ENCODE assay signal across 10 cellular contexts in the genomic region with DNA sequence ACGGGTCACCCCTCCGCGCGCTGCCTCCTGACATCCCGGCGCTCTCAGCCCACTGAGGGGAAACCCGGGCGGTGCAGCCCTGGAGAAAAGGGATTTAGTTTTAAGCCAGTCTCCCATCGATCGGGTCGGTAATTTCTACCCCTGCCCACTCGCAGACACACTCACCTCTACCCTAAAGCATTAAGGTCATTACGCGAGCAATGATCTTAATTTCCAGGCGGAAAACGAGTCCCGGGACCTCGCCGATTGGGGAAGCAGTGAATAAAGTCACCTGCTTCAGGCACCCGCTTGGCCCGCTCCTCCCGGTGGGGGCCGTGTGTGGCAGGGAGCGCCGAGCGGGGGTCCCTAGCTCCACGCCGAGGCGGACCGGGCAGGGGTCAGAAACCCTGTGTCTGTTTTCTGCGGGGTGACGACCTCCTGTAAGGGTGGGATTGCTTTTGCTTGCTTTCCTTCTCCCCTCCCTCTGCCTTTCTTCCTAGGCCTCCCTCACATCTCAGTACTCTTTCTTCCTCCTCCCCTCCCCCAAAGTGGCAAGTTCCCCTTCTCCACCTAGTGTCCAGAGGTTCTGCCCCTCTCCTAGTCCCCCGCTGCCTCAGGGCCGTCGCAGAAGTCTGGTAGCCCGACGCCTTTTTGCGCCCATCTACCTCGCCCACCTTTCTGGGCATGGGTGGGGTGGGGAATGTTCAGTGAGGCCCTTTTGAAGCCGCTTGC.
DNase-seq lines count a peak whose midpoint lies in the region; ATAC-seq and TF ChIP-seq lines count a peak whose summit lies in the region.
"Had no signal": no experiment of that assay in that cellular context is flagged by ENCODE, and none has a peak within 500 bp of the region (broad histone marks: within the 10 kb centered on the region; RNA-seq: fewer than 3 reads in every experiment).

No MANE protein-coding gene starts in this region.

- H3K4me3 ChIP-seq in endodermal cell (ENCODE audit: low read length) (peak overlapping the region; percentile 77), mucosa of stomach (ENCODE audit: low read length) (peak overlapping the region; percentile 92), upper lobe of right lung (peak overlapping the region; percentile 55)

- intact Hi-C loops in upper lobe of right lung (cut with DNase I), result loop anchor here (5.0 kb wide), 1 partner anchor 140 kb away; a partner anchor contains a TSS

- peaks cover 67% of the 10 kb centered on the region for H3K27me3 ChIP-seq in endodermal cell (ENCODE audit: control insufficient read depth, insufficient read depth, low read length, poor library complexity, severe bottlenecking)
- peaks cover 26% of the 10 kb centered on the region for H3K27me3 ChIP-seq in mucosa of stomach (ENCODE audit: control insufficient read depth, insufficient read depth, low read length)
- peaks cover 86% of the 10 kb centered on the region for H3K27me3 ChIP-seq in upper lobe of right lung

- peak overlapping the region; percentile 97 for H3K27ac ChIP-seq in endodermal cell (ENCODE audit: low read depth, low read length)
- H3K27ac ChIP-seq in upper lobe of right lung, result peak overlapping the region; percentile 90

- no peak overlapping the region for H3K27ac Mint-ChIP-seq in activated naive CD4-positive, alpha-beta T cell treated with anti-CD3 and anti-CD28 coated beads, Interleukin-2, amount 50 U/mL, for 24 hours
- no peak overlapping the region for H3K27ac Mint-ChIP-seq in endodermal cell
- H3K27ac Mint-ChIP-seq: CD4-positive, CD25-positive, alpha-beta regulatory T cell had no signal

- 0 to 1% methylated on average over 2 to 40 of the region's 40 CpGs for WGBS in endodermal cell (ENCODE audit: insufficient coverage in 1 of 2, insufficient read length in 1 of 2), 2 experiments

- peaks cover 40% of the 10 kb centered on the region for H3K27me3 Mint-ChIP-seq in activated naive CD4-positive, alpha-beta T cell treated with anti-CD3 and anti-CD28 coated beads, Interleukin-2, amount 50 U/mL, for 24 hours
- peaks cover 10% of the 10 kb centered on the region for H3K27me3 Mint-ChIP-seq in endodermal cell (ENCODE audit: insufficient read depth)

- H3K9me3 Mint-ChIP-seq in activated naive CD4-positive, alpha-beta T cell treated with anti-CD3 and anti-CD28 coated beads, Interleukin-2, amount 50 U/mL, for 24 hours, result no peaks in the 10 kb centered on the region
- H3K9me3 Mint-ChIP-seq in endodermal cell, result no peaks in the 10 kb centered on the region

- no peak for DNase-seq in activated naive CD4-positive, alpha-beta T cell (lab: John Stamatoyannopoulos, UW)
- peak; percentile 79 for DNase-seq in endodermal cell
- no peak for DNase-seq in upper lobe of right lung
- DNase-seq in activated CD4-positive, CD25-positive, alpha-beta regulatory T cell treated with anti-CD3 and anti-CD28 coated beads, Interleukin-2, amount 50 U/mL, for 72 hours, result no peak
- DNase-seq: CD4-positive, CD25-positive, alpha-beta regulatory T cell; SW 1271 had no signal

- H3K36me3 ChIP-seq in endodermal cell (ENCODE audit: control insufficient read depth, insufficient read depth, low read length) (no peaks in the 10 kb centered on the region), mucosa of stomach (ENCODE audit: control insufficient read depth, insufficient read depth, low read length) (no peaks in the 10 kb centered on the region), upper lobe of right lung (no peaks in the 10 kb centered on the region)

- H3K9ac ChIP-seq in endodermal cell (ENCODE audit: extremely low read depth, low read length, poor library complexity, severe bottlenecking), result no peak overlapping the region
- peak overlapping the region; percentile 90 for H3K9ac ChIP-seq in mucosa of stomach (ENCODE audit: low read length)

- H3K9me3 ChIP-seq in endodermal cell (ENCODE audit: control insufficient read depth, low read length) (no peaks in the 10 kb centered on the region), mucosa of stomach (ENCODE audit: control insufficient read depth, low read length) (no peaks in the 10 kb centered on the region), upper lobe of right lung (no peaks in the 10 kb centered on the region)

- no peaks in the 10 kb centered on the region for H3K36me3 Mint-ChIP-seq in activated naive CD4-positive, alpha-beta T cell treated with anti-CD3 and anti-CD28 coated beads, Interleukin-2, amount 50 U/mL, for 24 hours
- no peaks in the 10 kb centered on the region for H3K36me3 Mint-ChIP-seq in endodermal cell (ENCODE audit: low read depth)
- H3K36me3 Mint-ChIP-seq: CD4-positive, CD25-positive, alpha-beta regulatory T cell had no signal

- H3K4me1 Mint-ChIP-seq in activated naive CD4-positive, alpha-beta T cell treated with anti-CD3 and anti-CD28 coated beads, Interleukin-2, amount 50 U/mL, for 24 hours, result peaks cover 14% of the 10 kb centered on the region
- peaks cover 33% of the 10 kb centered on the region for H3K4me1 Mint-ChIP-seq in endodermal cell

- ATAC-seq in upper lobe of right lung, result no peak
- no peak for ATAC-seq in GM21515 (IDR thresholded peaks at IDR 0.05; ENCODE audit: unreplicated experiment)
- no peak for ATAC-seq in HG03439 (IDR thresholded peaks at IDR 0.05; ENCODE audit: unreplicated experiment)

- H3K4me3 Mint-ChIP-seq in activated naive CD4-positive, alpha-beta T cell treated with anti-CD3 and anti-CD28 coated beads, Interleukin-2, amount 50 U/mL, for 24 hours, result peak overlapping the region; percentile 15
- H3K4me3 Mint-ChIP-seq in endodermal cell, result peak overlapping the region; percentile 59
- H3K4me3 Mint-ChIP-seq: CD4-positive, CD25-positive, alpha-beta regulatory T cell had no signal

- TF ChIP-seq CTCF in endodermal cell (conservative IDR thresholded peaks at IDR 0.05) (no peak), upper lobe of right lung (IDR thresholded peaks at IDR 0.05) (no peak)

- peaks cover 2% of the 10 kb centered on the region for H3K4me1 ChIP-seq in endodermal cell (ENCODE audit: control insufficient read depth, insufficient read depth, low read length)
- peaks cover 40% of the 10 kb centered on the region for H3K4me1 ChIP-seq in mucosa of stomach (ENCODE audit: control insufficient read depth, insufficient read depth, low read length)
- H3K4me1 ChIP-seq in upper lobe of right lung, result peaks cover 27% of the 10 kb centered on the region
